Comparison of ENCODE assay signal across 1 cellular context in genomic region chr1:241944300-241944699, GRCh38.
TF ChIP-seq lines count a peak whose summit lies in the region.

No MANE protein-coding gene starts in this region.

TF ChIP-seq in HCT116, 20 proteins besides CTCF, POLR2A, EP300 and RAD21 (continued from another document):
- TF ChIP-seq ZBTB33 (IDR thresholded peaks at IDR 0.05; ENCODE audit: extremely low read depth, insufficient replicate concordance, low read length) (no peak), JUND (IDR thresholded peaks at IDR 0.05) (no peak), MAX (IDR thresholded peaks at IDR 0.05) (no peak), FOSL1 (IDR thresholded peaks at IDR 0.05; ENCODE audit: low read depth) (no peak), EZH2 (IDR thresholded peaks at IDR 0.05) (no peak), ZNF274 (IDR thresholded peaks at IDR 0.05; ENCODE audit: low read depth, low read length) (no peak), ZFX (IDR thresholded peaks at IDR 0.05) (no peak), SP1 (IDR thresholded peaks at IDR 0.05; ENCODE audit: low read depth) (no peak), SRF (IDR thresholded peaks at IDR 0.05; ENCODE audit: low read depth) (no peak)
